1 cellular context compared by ENCODE assay signal in the genomic region with DNA sequence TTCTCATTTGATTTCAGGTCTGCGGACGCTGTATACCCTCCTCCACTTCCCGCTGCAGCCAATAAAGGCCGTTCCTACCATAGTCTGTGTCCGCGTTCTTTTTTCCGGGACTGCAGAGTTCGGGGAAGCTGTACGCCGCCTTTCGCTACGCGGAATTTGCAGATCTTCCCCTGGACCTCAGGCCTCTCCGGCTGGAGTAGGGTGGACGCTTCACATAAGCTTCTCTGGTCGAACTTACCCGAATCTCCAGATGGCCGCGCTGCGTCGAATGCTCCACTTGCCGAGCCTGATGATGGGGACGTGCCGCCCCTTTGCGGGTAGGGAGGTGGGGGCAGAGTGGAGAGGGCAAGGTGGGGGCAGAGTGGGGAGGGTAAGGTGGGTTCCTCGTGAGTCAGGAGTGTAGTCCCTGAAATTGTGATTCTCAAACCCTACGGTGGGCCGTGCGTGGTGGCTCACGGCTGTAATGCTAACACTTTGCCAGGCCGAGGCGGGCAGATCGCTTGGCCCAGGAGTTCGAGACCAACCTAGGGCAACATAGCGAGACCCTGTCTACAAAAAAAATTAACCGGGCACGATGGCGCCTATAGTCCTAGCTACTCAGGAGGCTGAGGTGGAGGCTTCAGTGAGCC.
TF ChIP-seq lines count a peak whose summit lies in the region.

No MANE protein-coding gene starts in this region.

TF ChIP-seq in GM12878, 131 proteins besides CTCF, POLR2A, EP300 and RAD21:
- TF ChIP-seq EED (IDR thresholded peaks at IDR 0.05; ENCODE audit: low read depth) (0 out of 2 replicates have a peak, but pooled peaks have one; percentile 6), RUNX3 (IDR thresholded peaks at IDR 0.05; ENCODE audit: low read length) (peak; percentile 44; the same call in 1 of the 2 replicates), CREB1 (IDR thresholded peaks at IDR 0.05; ENCODE audit: low read depth) (peak; percentile 5; the same call in 1 of the 2 replicates), KDM1A (IDR thresholded peaks at IDR 0.05; ENCODE audit: borderline replicate concordance) (no peak), ZNF24 (IDR thresholded peaks at IDR 0.05) (no peak), SMARCA5 (IDR thresholded peaks at IDR 0.05) (0 out of 2 replicates have a peak, but pooled peaks have one; percentile 3), SUPT20H (IDR thresholded peaks at IDR 0.05; ENCODE audit: borderline replicate concordance, control insufficient read depth, low read depth, low read length) (no peak), MXI1 (IDR thresholded peaks at IDR 0.05; ENCODE audit: low read depth, low read length) (peak; percentile 57; the same call in 1 of the 2 replicates)
- TF ChIP-seq, protein P1, sequence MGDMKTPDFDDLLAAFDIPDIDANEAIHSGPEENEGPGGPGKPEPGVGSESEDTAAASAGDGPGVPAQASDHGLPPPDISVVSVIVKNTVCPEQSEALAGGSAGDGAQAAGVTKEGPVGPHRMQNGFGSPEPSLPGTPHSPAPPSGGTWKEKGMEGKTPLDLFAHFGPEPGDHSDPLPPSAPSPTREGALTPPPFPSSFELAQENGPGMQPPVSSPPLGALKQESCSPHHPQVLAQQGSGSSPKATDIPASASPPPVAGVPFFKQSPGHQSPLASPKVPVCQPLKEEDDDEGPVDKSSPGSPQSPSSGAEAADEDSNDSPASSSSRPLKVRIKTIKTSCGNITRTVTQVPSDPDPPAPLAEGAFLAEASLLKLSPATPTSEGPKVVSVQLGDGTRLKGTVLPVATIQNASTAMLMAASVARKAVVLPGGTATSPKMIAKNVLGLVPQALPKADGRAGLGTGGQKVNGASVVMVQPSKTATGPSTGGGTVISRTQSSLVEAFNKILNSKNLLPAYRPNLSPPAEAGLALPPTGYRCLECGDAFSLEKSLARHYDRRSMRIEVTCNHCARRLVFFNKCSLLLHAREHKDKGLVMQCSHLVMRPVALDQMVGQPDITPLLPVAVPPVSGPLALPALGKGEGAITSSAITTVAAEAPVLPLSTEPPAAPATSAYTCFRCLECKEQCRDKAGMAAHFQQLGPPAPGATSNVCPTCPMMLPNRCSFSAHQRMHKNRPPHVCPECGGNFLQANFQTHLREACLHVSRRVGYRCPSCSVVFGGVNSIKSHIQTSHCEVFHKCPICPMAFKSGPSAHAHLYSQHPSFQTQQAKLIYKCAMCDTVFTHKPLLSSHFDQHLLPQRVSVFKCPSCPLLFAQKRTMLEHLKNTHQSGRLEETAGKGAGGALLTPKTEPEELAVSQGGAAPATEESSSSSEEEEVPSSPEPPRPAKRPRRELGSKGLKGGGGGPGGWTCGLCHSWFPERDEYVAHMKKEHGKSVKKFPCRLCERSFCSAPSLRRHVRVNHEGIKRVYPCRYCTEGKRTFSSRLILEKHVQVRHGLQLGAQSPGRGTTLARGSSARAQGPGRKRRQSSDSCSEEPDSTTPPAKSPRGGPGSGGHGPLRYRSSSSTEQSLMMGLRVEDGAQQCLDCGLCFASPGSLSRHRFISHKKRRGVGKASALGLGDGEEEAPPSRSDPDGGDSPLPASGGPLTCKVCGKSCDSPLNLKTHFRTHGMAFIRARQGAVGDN (IDR thresholded peaks at IDR 0.05), result peak; percentile 33; the same call in 1 of the 2 replicates
- TF ChIP-seq, protein P2, sequence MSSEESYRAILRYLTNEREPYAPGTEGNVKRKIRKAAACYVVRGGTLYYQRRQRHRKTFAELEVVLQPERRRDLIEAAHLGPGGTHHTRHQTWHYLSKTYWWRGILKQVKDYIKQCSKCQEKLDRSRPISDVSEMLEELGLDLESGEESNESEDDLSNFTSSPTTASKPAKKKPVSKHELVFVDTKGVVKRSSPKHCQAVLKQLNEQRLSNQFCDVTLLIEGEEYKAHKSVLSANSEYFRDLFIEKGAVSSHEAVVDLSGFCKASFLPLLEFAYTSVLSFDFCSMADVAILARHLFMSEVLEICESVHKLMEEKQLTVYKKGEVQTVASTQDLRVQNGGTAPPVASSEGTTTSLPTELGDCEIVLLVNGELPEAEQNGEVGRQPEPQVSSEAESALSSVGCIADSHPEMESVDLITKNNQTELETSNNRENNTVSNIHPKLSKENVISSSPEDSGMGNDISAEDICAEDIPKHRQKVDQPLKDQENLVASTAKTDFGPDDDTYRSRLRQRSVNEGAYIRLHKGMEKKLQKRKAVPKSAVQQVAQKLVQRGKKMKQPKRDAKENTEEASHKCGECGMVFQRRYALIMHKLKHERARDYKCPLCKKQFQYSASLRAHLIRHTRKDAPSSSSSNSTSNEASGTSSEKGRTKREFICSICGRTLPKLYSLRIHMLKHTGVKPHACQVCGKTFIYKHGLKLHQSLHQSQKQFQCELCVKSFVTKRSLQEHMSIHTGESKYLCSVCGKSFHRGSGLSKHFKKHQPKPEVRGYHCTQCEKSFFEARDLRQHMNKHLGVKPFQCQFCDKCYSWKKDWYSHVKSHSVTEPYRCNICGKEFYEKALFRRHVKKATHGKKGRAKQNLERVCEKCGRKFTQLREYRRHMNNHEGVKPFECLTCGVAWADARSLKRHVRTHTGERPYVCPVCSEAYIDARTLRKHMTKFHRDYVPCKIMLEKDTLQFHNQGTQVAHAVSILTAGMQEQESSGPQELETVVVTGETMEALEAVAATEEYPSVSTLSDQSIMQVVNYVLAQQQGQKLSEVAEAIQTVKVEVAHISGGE (CRISPR knock-in tag; IDR thresholded peaks at IDR 0.05), result no peak
- TF ChIP-seq, protein P3, sequence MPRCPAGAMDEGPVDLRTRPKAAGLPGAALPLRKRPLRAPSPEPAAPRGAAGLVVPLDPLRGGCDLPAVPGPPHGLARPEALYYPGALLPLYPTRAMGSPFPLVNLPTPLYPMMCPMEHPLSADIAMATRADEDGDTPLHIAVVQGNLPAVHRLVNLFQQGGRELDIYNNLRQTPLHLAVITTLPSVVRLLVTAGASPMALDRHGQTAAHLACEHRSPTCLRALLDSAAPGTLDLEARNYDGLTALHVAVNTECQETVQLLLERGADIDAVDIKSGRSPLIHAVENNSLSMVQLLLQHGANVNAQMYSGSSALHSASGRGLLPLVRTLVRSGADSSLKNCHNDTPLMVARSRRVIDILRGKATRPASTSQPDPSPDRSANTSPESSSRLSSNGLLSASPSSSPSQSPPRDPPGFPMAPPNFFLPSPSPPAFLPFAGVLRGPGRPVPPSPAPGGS (IDR thresholded peaks at IDR 0.05; ENCODE audit: borderline replicate concordance, insufficient read depth, low read depth, low read length, poor library complexity, severe bottlenecking), result peak; percentile 6
